Comparison of ENCODE assay signal across 22 cellular contexts in the genomic region with DNA sequence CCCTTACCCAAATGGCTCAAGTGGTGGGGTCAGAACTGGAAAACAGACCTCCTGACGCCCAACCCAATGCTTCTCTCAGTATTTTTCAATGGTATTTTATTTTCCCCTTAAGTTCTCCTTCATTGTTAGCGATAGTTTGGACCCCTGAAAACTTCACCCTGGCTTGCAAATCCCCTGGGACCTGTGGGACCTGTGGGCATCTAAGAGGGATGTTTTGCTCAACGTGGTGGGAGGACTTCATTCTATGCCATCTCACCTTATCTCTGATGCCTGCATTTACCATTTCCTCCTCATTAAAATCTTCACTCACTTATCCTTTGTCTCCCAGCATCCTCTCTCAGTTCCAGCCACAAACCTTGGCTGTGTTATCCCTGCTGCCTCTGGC. TPM values are rescaled to one million over a fixed set of nuclear protein-coding genes. Genes with fewer than 3 reads are reported as not detected.
DNase-seq lines count a peak whose midpoint lies in the region; ATAC-seq, FAIRE-seq and TF ChIP-seq lines count a peak whose summit lies in the region.
"Had no signal": no experiment of that assay in that cellular context is flagged by ENCODE, and none has a peak within 500 bp of the region (broad histone marks: within the 10 kb centered on the region; RNA-seq: fewer than 3 reads in every experiment).

No MANE protein-coding gene starts in this region.

- no peak overlapping the region for H3K4me2 ChIP-seq in GM12878 (ENCODE audit: control insufficient read depth, insufficient read depth)

- in situ Hi-C loops in GM12878 (cut with MboI), result no loop called here

- H3K36me3 ChIP-seq in GM12878 (ENCODE audit: control insufficient read depth in 2 of 2, insufficient read depth in 2 of 2, low read length in 1 of 2), result no peaks in the 10 kb centered on the region

- peak overlapping the region; percentile 35 for H3K4me3 Mint-ChIP-seq in stimulated activated naive CD8-positive, alpha-beta T cell treated with anti-CD3 and anti-CD28 coated beads, Interleukin-15, Interleukin-2, amounts not matched to agents 100 ng/mL and 50 ng/mL, for 24 hours
- peak overlapping the region; percentile 68 to 76 for H3K4me3 Mint-ChIP-seq in stimulated activated naive CD8-positive, alpha-beta T cell treated with anti-CD3 and anti-CD28 coated beads, Interleukin-15, amount 100 ng/mL, for 72 hours
- H3K4me3 Mint-ChIP-seq: type B pancreatic cell had no signal

- RAD21 ChIA-PET in GM12878 (lab: Charles Lee; ENCODE audit: unreplicated experiment), result interaction anchor here (1.0 to 3.4 kb wide), 8 partner anchors 15 to 261 kb away, joined by 3 to 73 read pairs (median 3); no protein-coding TSS in a partner anchor

- H3K9me3 ChIP-seq in GM12878 (replicated peaks; ENCODE audit: control insufficient read depth, insufficient read depth, low read length), result no peaks in the 10 kb centered on the region

- no peaks in the 10 kb centered on the region for H3K27me3 ChIP-seq in GM12878 (replicated peaks in 1 of 2; ENCODE audit: control insufficient read depth in 2 of 2, insufficient read depth in 2 of 2, low read length in 1 of 2)

- no peak overlapping the region for H3K27ac Mint-ChIP-seq in stimulated activated naive CD8-positive, alpha-beta T cell treated with anti-CD3 and anti-CD28 coated beads, Interleukin-15, Interleukin-2, amounts not matched to agents 100 ng/mL and 50 ng/mL, for 24 hours
- peak overlapping the region; percentile 19 to 37 for H3K27ac Mint-ChIP-seq in stimulated activated naive CD8-positive, alpha-beta T cell treated with anti-CD3 and anti-CD28 coated beads, Interleukin-15, amount 100 ng/mL, for 72 hours
- H3K27ac Mint-ChIP-seq: type B pancreatic cell had no signal

- no peak for DNase-seq in stimulated activated naive CD8-positive, alpha-beta T cell treated with anti-CD3 and anti-CD28 coated beads, Interleukin-15, Interleukin-2, amounts not matched to agents 100 U/mL and 50 U/mL, for 24 hours
- DNase-seq in NB4 (ENCODE audit: low read depth) (peak; percentile 56), GM12878 (ENCODE audit: low read depth, low spot score) (no peak), RWPE1 (ENCODE audit: low spot score) (no peak)
- DNase-seq in stimulated activated naive CD8-positive, alpha-beta T cell treated with anti-CD3 and anti-CD28 coated beads, Interleukin-15, amount 100 ng/mL, for 72 hours, result no peak
- DNase-seq: activated gamma-delta T cell; NCI-H1930; NCI-H345; PC-3; SHP77 treated with DMSO at 0.1 percent for 48 hours; stimulated activated CD4-positive, alpha-beta T cell treated with anti-CD3 and anti-CD28 coated beads, Interleukin-4, amount 100 ng/mL, for 1 hour had no signal

- TF ChIP-seq EP300 in GM12878 (IDR thresholded peaks at IDR 0.05; ENCODE audit: borderline replicate concordance in 1 of 2, control insufficient read depth in 1 of 2, low read depth in 2 of 2, low read length in 2 of 2), result no peak

- H3K4me1 Mint-ChIP-seq in stimulated activated naive CD8-positive, alpha-beta T cell treated with anti-CD3 and anti-CD28 coated beads, Interleukin-15, Interleukin-2, amounts not matched to agents 100 ng/mL and 50 ng/mL, for 24 hours (ENCODE audit: low read depth), result peaks cover 36% of the 10 kb centered on the region
- peaks cover 32% of the 10 kb centered on the region for H3K4me1 Mint-ChIP-seq in stimulated activated naive CD8-positive, alpha-beta T cell treated with anti-CD3 and anti-CD28 coated beads, Interleukin-15, amount 100 ng/mL, for 72 hours

- no TSS peak for BruUV-seq in GM12878 (replicated peaks; lab: Mats Ljungman, UMichigan)

- SMC1A ChIA-PET in GM12878 (lab: Charles Lee; ENCODE audit: uncharacterized antibody, unreplicated experiment), result interaction anchor here (0.7 to 4.7 kb wide), 15 partner anchors 10 to 703 kb away, joined by 3 to 60 read pairs (median 4); no protein-coding TSS in a partner anchor

- H3K27ac ChIP-seq in GM12878 (ENCODE audit: control insufficient read depth, insufficient read depth) (no peak overlapping the region), RWPE1 (no peak overlapping the region)
- H3K27ac ChIP-seq: VCaP had no signal

- no peaks in the 10 kb centered on the region for H4K20me1 ChIP-seq in GM12878 (ENCODE audit: control insufficient read depth, insufficient read depth)

- TF ChIP-seq POLR2A in NB4 (IDR thresholded peaks at IDR 0.05; ENCODE audit: extremely low read depth, insufficient read length) (no peak), GM12878 (IDR thresholded peaks at IDR 0.05; ENCODE audit: low read depth, low read length) (no peak)

- TF ChIP-seq CTCF in NB4 (IDR thresholded peaks at IDR 0.05; ENCODE audit: low read depth, low read length) (no peak), GM12878 (IDR thresholded peaks at IDR 0.05 in 2 of 3, conservative IDR thresholded peaks at IDR 0.05 in 1 of 3; ENCODE audit: control insufficient read depth in 2 of 3, extremely low read depth in 1 of 3, insufficient read depth in 1 of 3, low read depth in 3 of 3, low read length in 3 of 3) (no peak), RWPE1 (conservative IDR thresholded peaks at IDR 0.05; ENCODE audit: low read depth) (no peak)

- H3K4me3 ChIP-seq in NB4 (ENCODE audit: low read depth, low read length), result no peak overlapping the region
- H3K4me3 ChIP-seq in GM12878, result no peak overlapping the region

- no peaks in the 10 kb centered on the region for H3K9me3 Mint-ChIP-seq in stimulated activated naive CD8-positive, alpha-beta T cell treated with anti-CD3 and anti-CD28 coated beads, Interleukin-15, Interleukin-2, amounts not matched to agents 100 ng/mL and 50 ng/mL, for 24 hours
- H3K9me3 Mint-ChIP-seq in stimulated activated naive CD8-positive, alpha-beta T cell treated with anti-CD3 and anti-CD28 coated beads, Interleukin-15, amount 100 ng/mL, for 72 hours, result no peaks in the 10 kb centered on the region
- H3K9me3 Mint-ChIP-seq: type B pancreatic cell had no signal

- intact Hi-C loops in GM12878 (cut with micrococcal nuclease; ENCODE audit: unreplicated experiment), result no loop called here

- no peak for TF ChIP-seq RAD21 in GM12878 (IDR thresholded peaks at IDR 0.05; ENCODE audit: insufficient read depth, low read depth, low read length)

- POLR2A ChIA-PET in GM12878 (lab: Charles Lee), result interaction anchor here (1.0 to 1.9 kb wide), 4 partner anchors 10 to 18 kb away, joined by 3 to 14 read pairs (median 4); no protein-coding TSS in a partner anchor
- POLR2A ChIA-PET in RWPE1 (lab: Yijun Ruan, JAX; ENCODE audit: low non-redundant PET), result no interaction called here

- FAIRE-seq in GM12878 (lab: Jason Lieb, UNC), result no peak
- FAIRE-seq: frontal cortex, H1 had no signal

- ATAC-seq in stimulated activated naive CD8-positive, alpha-beta T cell treated with anti-CD3 and anti-CD28 coated beads, Interleukin-15, Interleukin-2, amounts not matched to agents 100 U/mL and 50 U/mL, for 24 hours, result no peak
- peak; percentile 2; the same call in 2 of the 3 replicates for ATAC-seq in GM12878
- no peak for ATAC-seq in stimulated activated naive CD8-positive, alpha-beta T cell treated with anti-CD3 and anti-CD28 coated beads, Interleukin-15, amount 100 ng/mL, for 72 hours
- ATAC-seq in GM21367 (IDR thresholded peaks at IDR 0.05; ENCODE audit: unreplicated experiment), result no peak
- no peak for ATAC-seq in HG02763 (IDR thresholded peaks at IDR 0.05; ENCODE audit: unreplicated experiment)
- ATAC-seq: PC-3 had no signal

- no peak overlapping the region for H2AFZ ChIP-seq in GM12878 (ENCODE audit: control insufficient read depth, low read depth, low read length)

- H3K79me2 ChIP-seq in GM12878 (ENCODE audit: control insufficient read depth, insufficient read depth, low read length), result no peaks in the 10 kb centered on the region

- peaks cover 19% of the 10 kb centered on the region for H3K4me1 ChIP-seq in GM12878 (ENCODE audit: control insufficient read depth, insufficient read depth, low read length)

- no peak overlapping the region for H3K9ac ChIP-seq in GM12878 (ENCODE audit: control insufficient read depth, insufficient read depth, low read length)

- no peaks in the 10 kb centered on the region for H3K27me3 Mint-ChIP-seq in stimulated activated naive CD8-positive, alpha-beta T cell treated with anti-CD3 and anti-CD28 coated beads, Interleukin-15, Interleukin-2, amounts not matched to agents 100 ng/mL and 50 ng/mL, for 24 hours
- H3K27me3 Mint-ChIP-seq in stimulated activated naive CD8-positive, alpha-beta T cell treated with anti-CD3 and anti-CD28 coated beads, Interleukin-15, amount 100 ng/mL, for 72 hours, result no peaks in the 10 kb centered on the region

- WGBS in GM12878 (ENCODE audit: insufficient coverage, insufficient replicate concordance, low lambda C conversion rate, missing lambda C conversion rate), result 43% methylated on average over 3 of the region's 3 CpGs

- no peaks in the 10 kb centered on the region for H3K36me3 Mint-ChIP-seq in stimulated activated naive CD8-positive, alpha-beta T cell treated with anti-CD3 and anti-CD28 coated beads, Interleukin-15, Interleukin-2, amounts not matched to agents 100 ng/mL and 50 ng/mL, for 24 hours (ENCODE audit: low read depth)
- H3K36me3 Mint-ChIP-seq: type B pancreatic cell had no signal

- CTCF ChIA-PET in GM12878 (lab: Yijun Ruan, JAX), result interaction anchor here (0.7 to 3.4 kb wide), 11 partner anchors 11 to 439 kb away, joined by 3 to 40 read pairs (median 5); no protein-coding TSS in a partner anchor
- CTCF ChIA-PET in RWPE1 (lab: Yijun Ruan, JAX), result interaction anchor here (1.0 kb wide), 1 partner anchor 17 kb away, joined by 4 read pairs; no protein-coding TSS in a partner anchor

TF ChIP-seq in GM12878, 131 proteins besides CTCF, POLR2A, EP300 and RAD21 (continues in another document):
- TF ChIP-seq MEF2B (IDR thresholded peaks at IDR 0.05; ENCODE audit: partially characterized antibody, poor library complexity, severe bottlenecking), result peak; percentile 94

RNA-seq across cellular contexts. Expression of a gene that starts 59.4 kb away (rescaled TPM):
- total RNA-seq in GM12878 (2013; cell fraction: nucleolus; rRNA removed), result not detected in 2 replicates
- total RNA-seq in GM12878 (2014; rRNA removed), result not detected in 2 replicates
- not detected in 2 replicates for total RNA-seq in GM12878 (2014; rRNA removed; fragmentation: Illumina TruSeq; extraction: Trizol)
- total RNA-seq in GM12878 (2021), result 0.87 and 1.1 TPM in 2 replicates
- not detected for polyA plus RNA-seq in GM12878 (2011; ENCODE audit: low read depth)
- not detected in 2 replicates for polyA plus RNA-seq in GM12878 (2011; rRNA removed)
- polyA plus RNA-seq in GM12878 (2011; cell fraction: cytosol; rRNA removed), result 0.10 TPM in 1 of 2 replicates, not detected in the other
- polyA plus RNA-seq in GM12878 (2011; cell fraction: nucleus; rRNA removed), result not detected in 2 replicates
- 0.25 and 0.85 TPM in 2 replicates for polyA plus RNA-seq in GM12878 (2012)
- polyA plus RNA-seq in GM12878 (2014; fragmentation: Illumina TruSeq; extraction: Trizol), result 0.38 TPM in 1 of 2 replicates, not detected in the other
- under 1 TPM in 1 of 2 experiments, not detected in 1; 0.19 TPM for polyA plus RNA-seq in GM12878 (2014; fragmentation: Nextera tagmentation; extraction: Ambion mirVana)
- not detected in 2 replicates for polyA plus RNA-seq in GM12878 (2014; rRNA removed)
- not detected for polyA plus RNA-seq in GM12878 (2016; fragmentation: Nextera tagmentation; extraction: Ambion mirVana)
- not detected in 2 replicates for polyA minus RNA-seq in GM12878 (2011; rRNA and poly(A)+ RNA removed)
- not detected in 2 replicates for polyA minus RNA-seq in GM12878 (2011; cell fraction: cytosol; rRNA and poly(A)+ RNA removed)
- polyA minus RNA-seq in GM12878 (2011; cell fraction: nucleus; rRNA and poly(A)+ RNA removed), result not detected in 2 replicates
- total RNA-seq: cerebellum, frontal cortex, H1, kidney epithelial cell, lung microvascular endothelial cell, PC-3, renal cortical epithelial cell had no signal
- polyA plus RNA-seq: H1 had no signal
